In genomic region chr3:106013971-106014370, GRCh38 we compare ENCODE assay signal across 12 cellular contexts.
DNase-seq lines count a peak whose midpoint lies in the region; ATAC-seq and TF ChIP-seq lines count a peak whose summit lies in the region.
"Had no signal": no experiment of that assay in that cellular context is flagged by ENCODE, and none has a peak within 500 bp of the region (broad histone marks: within the 10 kb centered on the region; RNA-seq: fewer than 3 reads in every experiment).

No MANE protein-coding gene starts in this region.

- H3K4me3 ChIP-seq in ACC112 (ENCODE audit: low read depth, low read length) = peak overlapping the region; percentile 16; the same call in 1 of the 2 replicates
- H3K4me3 ChIP-seq in RWPE2 (ENCODE audit: severe bottlenecking) = no peak overlapping the region
- no peak overlapping the region for H3K4me3 ChIP-seq in prostate gland
- H3K4me3 ChIP-seq in neural progenitor cell = no peak overlapping the region
- H3K4me3 ChIP-seq: ovary had no signal

- H3K27me3 ChIP-seq in ACC112 (ENCODE audit: insufficient read depth, low read length) = no peaks in the 10 kb centered on the region
- no peaks in the 10 kb centered on the region for H3K27me3 ChIP-seq in RWPE2 (ENCODE audit: insufficient read depth, poor library complexity, severe bottlenecking)
- H3K27me3 ChIP-seq in prostate gland (replicated peaks; ENCODE audit: insufficient read depth) = no peaks in the 10 kb centered on the region
- no peaks in the 10 kb centered on the region for H3K27me3 ChIP-seq in neural progenitor cell
- H3K27me3 ChIP-seq: ovary had no signal

- WGBS in prostate gland = 67% methylated on average over 2 of the region's 2 CpGs

- H3K79me2 ChIP-seq in ACC112 (ENCODE audit: control insufficient read depth, insufficient read depth, low read length, unreplicated experiment) = no peaks in the 10 kb centered on the region
- H3K79me2 ChIP-seq in neural progenitor cell (ENCODE audit: low read depth) = no peaks in the 10 kb centered on the region

- peaks cover 2% of the 10 kb centered on the region for H3K9me3 Mint-ChIP-seq in neural progenitor cell

- peaks cover 16% of the 10 kb centered on the region for H3K4me1 ChIP-seq in ACC112 (ENCODE audit: control insufficient read depth, insufficient read depth, low read length, unreplicated experiment)
- H3K4me1 ChIP-seq in RWPE2 (ENCODE audit: insufficient read depth, poor library complexity, severe bottlenecking) = peaks cover 14% of the 10 kb centered on the region
- no peaks in the 10 kb centered on the region for H3K4me1 ChIP-seq in prostate gland (replicated peaks)
- no peaks in the 10 kb centered on the region for H3K4me1 ChIP-seq in neural progenitor cell

- no peaks in the 10 kb centered on the region for H3K36me3 Mint-ChIP-seq in neural progenitor cell

- H3K27ac ChIP-seq in ACC112 (ENCODE audit: low read depth, low read length) (peak overlapping the region; percentile 80), RWPE2 (ENCODE audit: poor library complexity, severe bottlenecking) (peak overlapping the region; percentile 63), prostate gland (no peak overlapping the region), neural progenitor cell (no peak overlapping the region)
- H3K27ac ChIP-seq: ovary had no signal

- intact Hi-C loops in prostate gland (cut with DNase I) = no loop called here

- TF ChIP-seq POLR2A in prostate gland (IDR thresholded peaks at IDR 0.05) = no peak

- ATAC-seq in RWPE2 (ENCODE audit: low read depth) = peak; percentile 97

- TF ChIP-seq CTCF in RWPE2 (IDR thresholded peaks at IDR 0.05; ENCODE audit: poor library complexity, severe bottlenecking) = no peak
- no peak for TF ChIP-seq CTCF in prostate gland (IDR thresholded peaks at IDR 0.05)
- TF ChIP-seq CTCF in neural progenitor cell (IDR thresholded peaks at IDR 0.05) = no peak

- no peak overlapping the region for H3K4me2 ChIP-seq in neural progenitor cell

- H3K27ac Mint-ChIP-seq in neural progenitor cell = no peak overlapping the region

- DNase-seq in EL (peak; percentile 92), RWPE2 (ENCODE audit: low spot score) (no peak), foreskin melanocyte (peak; percentile 44), prostate gland (ENCODE audit: low spot score) (no peak), neural progenitor cell (ENCODE audit: low spot score) (no peak), NCI-H146 (lab: John Stamatoyannopoulos, UW) (no peak)
- DNase-seq in effector CD8-positive, alpha-beta T cell (lab: John Stamatoyannopoulos, UW) = no peak
- DNase-seq: activated CD4-positive, CD25-positive, alpha-beta regulatory T cell treated with anti-CD3 and anti-CD28 coated beads, Interleukin-2, amount 50 U/mL, for 72 hours; DMS153; hippocampal formation; ovary had no signal

- H3K9me3 ChIP-seq in RWPE2 (ENCODE audit: severe bottlenecking) = no peaks in the 10 kb centered on the region
- no peaks in the 10 kb centered on the region for H3K9me3 ChIP-seq in prostate gland
- no peaks in the 10 kb centered on the region for H3K9me3 ChIP-seq in neural progenitor cell (ENCODE audit: low read depth)
- H3K9me3 ChIP-seq: ovary had no signal

- peaks cover 8% of the 10 kb centered on the region for H3K4me1 Mint-ChIP-seq in neural progenitor cell

- H3F3A ChIP-seq in neural progenitor cell (ENCODE audit: low read depth) = no peaks in the 10 kb centered on the region

- peak overlapping the region; percentile 65 for H2AFZ ChIP-seq in ACC112 (ENCODE audit: low read length, unreplicated experiment)
- no peak overlapping the region for H2AFZ ChIP-seq in neural progenitor cell (replicated peaks)

- peaks cover 2% of the 10 kb centered on the region for H3K27me3 Mint-ChIP-seq in neural progenitor cell (ENCODE audit: insufficient read depth, low read depth)

- H3K4me3 Mint-ChIP-seq in neural progenitor cell = no peak overlapping the region

- H3K9ac ChIP-seq in neural progenitor cell = no peak overlapping the region

- H4K20me1 ChIP-seq in neural progenitor cell (ENCODE audit: low read depth) = no peaks in the 10 kb centered on the region

- H3K36me3 ChIP-seq in ACC112 (ENCODE audit: insufficient read depth, low read length) = no peaks in the 10 kb centered on the region
- no peaks in the 10 kb centered on the region for H3K36me3 ChIP-seq in RWPE2 (ENCODE audit: low read depth)
- H3K36me3 ChIP-seq in prostate gland = no peaks in the 10 kb centered on the region
- no peaks in the 10 kb centered on the region for H3K36me3 ChIP-seq in neural progenitor cell
- H3K36me3 ChIP-seq: ovary had no signal

Comparison
In these comparisons a context has a peak if more than half of its experiments do, and no peak if none do; other contexts are left out.
1. H3K27ac ChIP-seq: peak in ACC112 (single experiment) and RWPE2 (single experiment); none in prostate gland (0 of 2) and neural progenitor cell (single experiment).
2. DNase-seq: peak in EL (single experiment) and foreskin melanocyte (single experiment); none in RWPE2 (single experiment), prostate gland (single experiment), neural progenitor cell (single experiment), NCI-H146 (single experiment) and effector CD8-positive, alpha-beta T cell (single experiment).